In the genomic region with DNA sequence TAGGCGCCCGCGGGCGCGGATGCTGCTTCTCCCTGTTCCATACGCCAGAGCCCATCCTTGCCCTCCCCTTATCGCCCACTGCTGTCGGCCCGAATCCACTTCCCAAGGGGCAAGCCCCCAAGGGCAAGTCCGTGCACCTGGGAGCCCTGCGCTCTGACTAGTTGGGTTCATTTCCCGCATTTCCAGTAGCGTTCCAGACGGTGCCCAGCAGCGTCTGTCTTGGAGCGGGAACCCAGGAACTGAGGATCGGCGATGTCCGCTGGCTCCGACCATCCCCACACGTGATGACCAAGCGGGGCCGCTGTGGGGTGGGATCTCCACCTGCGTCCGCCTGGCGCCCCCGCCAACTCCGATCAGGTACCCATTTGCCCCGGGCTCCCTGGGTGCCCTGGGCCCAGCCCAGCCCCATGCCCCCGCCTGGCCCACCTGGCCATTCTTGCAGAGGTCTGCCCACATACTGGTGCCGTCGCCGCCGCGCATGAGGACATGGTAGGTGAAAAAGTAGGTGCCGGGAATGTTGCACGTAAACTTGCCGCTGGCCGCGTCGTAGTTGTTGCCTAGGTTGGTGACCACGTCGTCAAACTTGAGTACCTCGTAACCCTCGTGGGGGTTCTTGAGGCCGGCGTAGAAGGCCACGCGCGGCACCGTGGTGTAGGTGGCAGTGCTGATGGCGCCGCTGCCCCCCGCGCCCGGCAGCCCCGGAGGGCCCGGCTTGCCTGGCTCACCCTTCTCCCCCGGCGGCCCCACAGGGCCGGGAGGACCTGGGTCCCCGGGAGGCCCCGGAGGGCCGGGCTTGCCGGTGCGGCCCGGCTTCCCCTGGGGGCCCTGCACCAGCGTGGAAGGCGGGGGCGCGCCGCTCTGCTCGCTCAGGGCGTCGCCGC, we compare ENCODE assay signal across 8 cellular contexts. TPM values are rescaled to one million over a fixed set of nuclear protein-coding genes. Genes with fewer than 3 reads are reported as not detected.
DNase-seq lines count a peak whose midpoint lies in the region; ATAC-seq and TF ChIP-seq lines count a peak whose summit lies in the region.
"Had no signal": no experiment of that assay in that cellular context is flagged by ENCODE, and none has a peak within 500 bp of the region (broad histone marks: within the 10 kb centered on the region; RNA-seq: fewer than 3 reads in every experiment).

No MANE protein-coding gene starts in this region.

- no peak overlapping the region for H3K27ac Mint-ChIP-seq in CD4-positive, CD25-positive, alpha-beta regulatory T cell
- no peak overlapping the region for H3K27ac Mint-ChIP-seq in GM23338
- no peak overlapping the region for H3K27ac Mint-ChIP-seq in neural progenitor cell

- DNase-seq in CD4-positive, CD25-positive, alpha-beta regulatory T cell = no peak
- DNase-seq in GM23338 (ENCODE audit: low spot score) (peak; percentile 59), coronary artery (ENCODE audit: low spot score) (no peak), neural progenitor cell (ENCODE audit: low spot score) (peak; percentile 34), GM10248 (ENCODE audit: extremely low spot score) (no peak)

- peaks cover 36% of the 10 kb centered on the region for H3K4me1 ChIP-seq in CD4-positive, CD25-positive, alpha-beta regulatory T cell (ENCODE audit: control insufficient read depth, insufficient read depth, low read length, poor library complexity, severe bottlenecking)
- H3K4me1 ChIP-seq in GM23338 (ENCODE audit: insufficient read depth) (peaks cover 34% of the 10 kb centered on the region), neural progenitor cell (peaks cover 28% of the 10 kb centered on the region)

- CTCF ChIA-PET in GM10248 (lab: Yijun Ruan, JAX) = interaction anchor here (1.9 kb wide), 1 partner anchor 53 kb away, joined by 9 read pairs; no protein-coding TSS in a partner anchor

- no peak for TF ChIP-seq CTCF in GM23338 (conservative IDR thresholded peaks at IDR 0.05; ENCODE audit: low read depth in 2 of 2)
- TF ChIP-seq CTCF in coronary artery (IDR thresholded peaks at IDR 0.05) = no peak
- no peak for TF ChIP-seq CTCF in neural progenitor cell (IDR thresholded peaks at IDR 0.05)
- TF ChIP-seq CTCF in GM10248 (IDR thresholded peaks at IDR 0.05; ENCODE audit: control extremely low read depth, extremely low read depth, low read depth, missing control alignments) = no peak

- H3K4me2 ChIP-seq in GM23338 (peak overlapping the region; percentile 85), neural progenitor cell (peak overlapping the region; percentile 63)

- H3K27me3 Mint-ChIP-seq in CD4-positive, CD25-positive, alpha-beta regulatory T cell = peaks cover 87% of the 10 kb centered on the region
- H3K27me3 Mint-ChIP-seq in GM23338 (ENCODE audit: insufficient read depth, low read depth, poor library complexity) (peaks cover 56% of the 10 kb centered on the region), neural progenitor cell (ENCODE audit: insufficient read depth, low read depth) (peaks cover 59% of the 10 kb centered on the region)

- H3K79me2 ChIP-seq in GM23338 (replicated peaks; ENCODE audit: insufficient read depth) (no peaks in the 10 kb centered on the region), neural progenitor cell (ENCODE audit: low read depth) (no peaks in the 10 kb centered on the region)

- no peaks in the 10 kb centered on the region for H3K9me2 ChIP-seq in GM23338 (ENCODE audit: insufficient read depth)

- H3K9ac ChIP-seq in neural progenitor cell = no peak overlapping the region

- POLR2A ChIA-PET in GM10248 (lab: Yijun Ruan, JAX) = no interaction called here

- H3K27me3 ChIP-seq in CD4-positive, CD25-positive, alpha-beta regulatory T cell (ENCODE audit: control insufficient read depth, insufficient read depth, low read length) = peaks cover 21% of the 10 kb centered on the region
- peaks cover 78% of the 10 kb centered on the region for H3K27me3 ChIP-seq in GM23338 (ENCODE audit: insufficient read depth)
- peaks cover 83% of the 10 kb centered on the region for H3K27me3 ChIP-seq in neural progenitor cell

- H3K4me3 ChIP-seq in CD4-positive, CD25-positive, alpha-beta regulatory T cell (ENCODE audit: low read depth, low read length) = no peak overlapping the region
- H3K4me3 ChIP-seq in GM23338 (peak overlapping the region; percentile 62), coronary artery (peak overlapping the region; percentile 62), neural progenitor cell (peak overlapping the region; percentile 31)

- no peak for ATAC-seq in CD4-positive, CD25-positive, alpha-beta regulatory T cell (ENCODE audit: low read depth in 2 of 2)
- ATAC-seq in GM23338 (no peak), HG02973 (IDR thresholded peaks at IDR 0.05; ENCODE audit: unreplicated experiment) (no peak)
- ATAC-seq in activated CD4-positive, CD25-positive, alpha-beta regulatory T cell treated with anti-CD3 and anti-CD28 coated beads, Interleukin-2, amount 50 U/mL, for 24 hours = no peak

- H4K20me1 ChIP-seq in GM23338 (replicated peaks; ENCODE audit: insufficient read depth) = no peaks in the 10 kb centered on the region
- peaks cover 7% of the 10 kb centered on the region for H4K20me1 ChIP-seq in neural progenitor cell (ENCODE audit: low read depth)

- peaks cover 28% of the 10 kb centered on the region for H3F3A ChIP-seq in GM23338 (replicated peaks; ENCODE audit: low read depth)
- H3F3A ChIP-seq in neural progenitor cell (ENCODE audit: low read depth) = peaks cover 55% of the 10 kb centered on the region

- H3K27ac ChIP-seq in CD4-positive, CD25-positive, alpha-beta regulatory T cell (ENCODE audit: insufficient read depth, low read length, poor library complexity, severe bottlenecking) = no peak overlapping the region
- H3K27ac ChIP-seq in GM23338 (ENCODE audit: low read depth) (no peak overlapping the region), coronary artery (no peak overlapping the region), neural progenitor cell (no peak overlapping the region)

- H3K9me3 ChIP-seq in CD4-positive, CD25-positive, alpha-beta regulatory T cell (ENCODE audit: control insufficient read depth in 2 of 2, low read length in 2 of 2) = no peaks in the 10 kb centered on the region
- no peaks in the 10 kb centered on the region for H3K9me3 ChIP-seq in neural progenitor cell (ENCODE audit: low read depth)

- no peaks in the 10 kb centered on the region for H3K36me3 ChIP-seq in CD4-positive, CD25-positive, alpha-beta regulatory T cell (ENCODE audit: control insufficient read depth, insufficient read depth, low read length)
- no peaks in the 10 kb centered on the region for H3K36me3 ChIP-seq in GM23338 (ENCODE audit: insufficient read depth)
- H3K36me3 ChIP-seq in neural progenitor cell = no peaks in the 10 kb centered on the region

- no peaks in the 10 kb centered on the region for H3K36me3 Mint-ChIP-seq in CD4-positive, CD25-positive, alpha-beta regulatory T cell
- H3K36me3 Mint-ChIP-seq in GM23338 (ENCODE audit: low read depth) (no peaks in the 10 kb centered on the region; the same call in 2 of the 3 replicates), neural progenitor cell (no peaks in the 10 kb centered on the region)

- peaks cover 0 to 43% (median 17%) of the 10 kb centered on the region in 4 donors for H3K4me1 Mint-ChIP-seq in CD4-positive, CD25-positive, alpha-beta regulatory T cell
- peaks cover 31% of the 10 kb centered on the region for H3K4me1 Mint-ChIP-seq in GM23338
- H3K4me1 Mint-ChIP-seq in neural progenitor cell = peaks cover 33% of the 10 kb centered on the region

- H3K9me3 Mint-ChIP-seq in CD4-positive, CD25-positive, alpha-beta regulatory T cell = peaks cover 0 to 4% (median 0%) of the 10 kb centered on the region in 7 donors
- H3K9me3 Mint-ChIP-seq in GM23338 (no peaks in the 10 kb centered on the region; the same call in 2 of the 3 replicates), neural progenitor cell (no peaks in the 10 kb centered on the region)

- peak overlapping the region; percentile 26 to 76 (median 64) for H3K4me3 Mint-ChIP-seq in CD4-positive, CD25-positive, alpha-beta regulatory T cell
- H3K4me3 Mint-ChIP-seq in GM23338 (peak overlapping the region; percentile 67), neural progenitor cell (peak overlapping the region; percentile 71)

- H2AFZ ChIP-seq in GM23338 (peak overlapping the region; percentile 81), neural progenitor cell (replicated peaks) (no peak overlapping the region)

TF ChIP-seq in GM23338, 12 proteins besides CTCF, POLR2A, EP300 and RAD21:
- TF ChIP-seq CREB1 (CRISPR knock-in tag; IDR thresholded peaks at IDR 0.05; ENCODE audit: low read depth) = no peak
- TF ChIP-seq EZH2 (IDR thresholded peaks at IDR 0.05; ENCODE audit: low read depth, unreplicated experiment) = peak; percentile 91

RNA-seq across cellular contexts. Expression of gene C1QL1, which starts 0.8 kb away (rescaled TPM):
- total RNA-seq in CD4-positive, CD25-positive, alpha-beta regulatory T cell = not detected
- not detected for polyA plus RNA-seq in CD4-positive, CD25-positive, alpha-beta regulatory T cell
- 4.9 and 14.4 TPM in 2 replicates for total RNA-seq in GM23338 (2014; rRNA removed; shearing (Covaris generic))
- 4.3 and 6.8 TPM in 2 replicates for polyA plus RNA-seq in GM23338 (2016; fragmentation: Nextera tagmentation; extraction: Ambion mirVana)
- 4.7 TPM in 1 of 2 replicates, not detected in the other for total RNA-seq in neural progenitor cell (ENCODE audit: low replicate concordance)

RNA-seq across cellular contexts. Expression of gene KIF18B, which starts 19.7 kb away (rescaled TPM):
- 0.52 TPM for total RNA-seq in CD4-positive, CD25-positive, alpha-beta regulatory T cell
- polyA plus RNA-seq in CD4-positive, CD25-positive, alpha-beta regulatory T cell = under 1 TPM in 3 of 4 donors, not detected in 1; 0.19 to 0.60 (median 0.23) TPM
- 27.1 and 28.4 TPM in 2 replicates for total RNA-seq in GM23338 (2014; rRNA removed; shearing (Covaris generic))
- polyA plus RNA-seq in GM23338 (2016; fragmentation: Nextera tagmentation; extraction: Ambion mirVana) = 13.5 and 14.1 TPM in 2 replicates
- total RNA-seq in neural progenitor cell (ENCODE audit: low replicate concordance) = 15.1 and 46.0 TPM in 2 replicates

RNA-seq across cellular contexts. Expression of gene GFAP, which starts 52.0 kb away (rescaled TPM):
- total RNA-seq in CD4-positive, CD25-positive, alpha-beta regulatory T cell = not detected
- polyA plus RNA-seq in CD4-positive, CD25-positive, alpha-beta regulatory T cell = not detected
- 4.0 and 5.1 TPM in 2 replicates for total RNA-seq in GM23338 (2014; rRNA removed; shearing (Covaris generic))
- polyA plus RNA-seq in GM23338 (2016; fragmentation: Nextera tagmentation; extraction: Ambion mirVana) = 0.15 and 0.73 TPM in 2 replicates
- total RNA-seq in neural progenitor cell (ENCODE audit: low replicate concordance) = 0.45 and 0.46 TPM in 2 replicates
- total RNA-seq: RPMI7951 had no signal

Comparison
In these comparisons a context has a peak if more than half of its experiments do, and no peak if none do; other contexts are left out.
1. DNase-seq: peak in GM23338 (single experiment) and neural progenitor cell (single experiment); none in CD4-positive, CD25-positive, alpha-beta regulatory T cell (0 of 3), coronary artery (single experiment) and GM10248 (single experiment).
2. RNA of gene KIF18B, which starts 19.7 kb away (total RNA-seq): 27.1 to 28.4 TPM in GM23338 and 15.1 to 46.0 TPM in neural progenitor cell; 0.52 TPM in CD4-positive, CD25-positive, alpha-beta regulatory T cell (single experiment); every median in the first group is over 10 times any median in the second.
3. Peak in every context shown above with its lines, with median percentiles within 50 percentile points of each other: H3K4me3 Mint-ChIP-seq.